Comparison of ENCODE assay signal across 23 cellular contexts in the genomic region with DNA sequence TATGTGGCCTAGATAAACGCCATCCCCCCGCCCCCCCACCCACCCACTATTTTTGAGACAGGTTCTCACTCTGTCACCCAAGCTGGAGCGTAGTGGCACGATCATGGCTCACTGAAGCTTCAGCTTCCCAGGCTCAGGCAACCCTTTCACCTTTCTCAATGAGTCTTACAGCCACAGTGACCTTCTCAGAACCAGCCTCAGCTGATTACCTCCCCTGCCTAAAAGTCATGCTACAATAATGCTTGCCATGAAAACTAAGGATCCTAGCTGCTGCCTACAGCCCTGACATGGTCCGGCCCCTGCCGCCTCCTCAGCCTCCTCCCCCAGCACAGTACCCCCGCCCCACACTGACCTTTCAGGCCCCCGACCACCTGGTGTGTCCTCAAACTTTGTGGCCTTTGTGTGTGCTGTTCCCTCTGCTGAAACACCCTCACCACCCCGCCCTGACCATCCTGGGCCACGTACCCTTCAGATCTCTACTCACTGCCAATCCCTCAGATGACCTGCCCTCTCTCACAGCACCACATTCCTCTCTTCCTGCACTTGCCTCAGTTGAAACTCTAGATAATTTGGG. TPM values are rescaled to one million over a fixed set of nuclear protein-coding genes. Genes with fewer than 3 reads are reported as not detected.
"Had no signal": no experiment of that assay in that cellular context is flagged by ENCODE, and none has a peak within 500 bp of the region (broad histone marks: within the 10 kb centered on the region; RNA-seq: fewer than 3 reads in every experiment).

No MANE protein-coding gene starts in this region.

- H3K4me1 ChIP-seq: gastrocnemius medialis, parathyroid adenoma, uterus had no signal

- DNase-seq: activated CD4-positive, alpha-beta memory T cell treated with anti-CD3 and anti-CD28 coated beads, Interleukin-2, amount 10 ng/mL, durations not matched to agents 7 days and 5 days; activated CD4-positive, alpha-beta T cell treated with anti-CD3 and anti-CD28 coated beads for 48 hours; activated CD4-positive, CD25-positive, alpha-beta regulatory T cell; activated CD8-positive, alpha-beta memory T cell treated with anti-CD3 and anti-CD28 coated beads, Interleukin-2, amount 10 ng/mL, durations not matched to agents 7 days and 5 days; activated naive CD4-positive, alpha-beta T cell; activated T-cell treated with anti-CD3 and anti-CD28 coated beads, Interleukin-2, amount 50 U/mL, for 1 hour; cerebellar nuclear complex; cortex of kidney; erythroblast; gastrocnemius medialis; head of caudate nucleus; naive thymus-derived CD8-positive, alpha-beta T cell; stimulated activated CD4-positive, alpha-beta T cell treated with anti-CD3 and anti-CD28 coated beads, Interleukin-12 subunit alpha, Interleukin-12 subunit beta, amount 100 ng/mL, for 4 hours; stimulated activated CD4-positive, alpha-beta T cell treated with anti-CD3 and anti-CD28 coated beads, Interleukin-1b, Interleukin-23, amount 100 ng/mL, for 48 hours; T1000; transverse colon; uterus had no signal

- H3K9ac ChIP-seq: parathyroid adenoma had no signal

- H3K36me3 ChIP-seq: gastrocnemius medialis, transverse colon, uterus had no signal

- H3K27me3 ChIP-seq: transverse colon, uterus had no signal

- H3K4me3 ChIP-seq: gastrocnemius medialis, transverse colon, uterus had no signal

- H3K27ac ChIP-seq: gastrocnemius medialis, parathyroid adenoma, transverse colon, uterus had no signal

- H3K9me3 ChIP-seq: gastrocnemius medialis, transverse colon, uterus had no signal

- H2AFZ ChIP-seq: parathyroid adenoma had no signal

RNA-seq across cellular contexts. Expression of a gene that starts 31.3 kb away (rescaled TPM):
- total RNA-seq: activated CD8-positive, alpha-beta memory T cell treated with anti-CD3 and anti-CD28 coated beads, Interleukin-2, amount 10 ng/mL, durations not matched to agents 7 days and 5 days; activated T-helper 17 cell treated with anti-CD3 and anti-CD28 coated beads, Interleukin-2, amount 50 U/mL, for 72 hours; gastrocnemius medialis; naive thymus-derived CD8-positive, alpha-beta T cell; T-helper 1 cell treated with Interleukin-12 subunit alpha and Interleukin-12 subunit beta and Interleukin-4 antibody, amounts not matched to agents 30 ng/mL and 1 ng/mL, for 36 hours; uterus had no signal
- polyA plus RNA-seq: naive thymus-derived CD8-positive, alpha-beta T cell had no signal

RNA-seq across cellular contexts. Expression of a gene that starts 35.5 kb away (rescaled TPM):
- total RNA-seq: activated CD4-positive, alpha-beta memory T cell treated with anti-CD3 and anti-CD28 coated beads, Interleukin-2, amount 10 ng/mL, durations not matched to agents 7 days and 5 days; activated CD8-positive, alpha-beta memory T cell treated with anti-CD3 and anti-CD28 coated beads, Interleukin-2, amount 10 ng/mL, durations not matched to agents 7 days and 5 days; activated T-helper 17 cell treated with anti-CD3 and anti-CD28 coated beads, Interleukin-2, amount 50 U/mL, for 72 hours; bronchial epithelial cell; gastrocnemius medialis; lower leg skin; mesenteric fat pad; naive thymus-derived CD8-positive, alpha-beta T cell; T-helper 1 cell treated with Interleukin-12 subunit alpha and Interleukin-12 subunit beta and Interleukin-4 antibody, amounts not matched to agents 30 ng/mL and 1 ng/mL, for 36 hours; uterus had no signal
- polyA plus RNA-seq: naive thymus-derived CD8-positive, alpha-beta T cell had no signal
